ENCODE assay signal across 8 cellular contexts in genomic region chrX:54530358-54530900, GRCh38. TPM values are rescaled to one million over a fixed set of nuclear protein-coding genes. Genes with fewer than 3 reads are reported as not detected.
DNase-seq lines count a peak whose midpoint lies in the region; ATAC-seq and TF ChIP-seq lines count a peak whose summit lies in the region.

No MANE protein-coding gene starts in this region.

- peak overlapping the region; percentile 74 for H4K12ac ChIP-seq in trophoblast cell (ENCODE audit: low read depth, low read length)

- peaks cover 10% of the 10 kb centered on the region for H3K79me2 ChIP-seq in trophoblast cell (ENCODE audit: control insufficient read depth, insufficient read depth, low read length, poor library complexity)

- H3K4me2 ChIP-seq in trophoblast cell (ENCODE audit: low read length): peak overlapping the region; percentile 69

- ATAC-seq in HG03025 (IDR thresholded peaks at IDR 0.05; ENCODE audit: low FRiP score, unreplicated experiment): peak; percentile 11

- H2AK5ac ChIP-seq in trophoblast cell (ENCODE audit: low read length): no peak overlapping the region

- peaks cover 11% of the 10 kb centered on the region for H3K79me1 ChIP-seq in trophoblast cell (ENCODE audit: low read length)

- peak overlapping the region; percentile 60 for H3K4ac ChIP-seq in trophoblast cell (ENCODE audit: low read depth, low read length)

- no CpG with 5 or more reads among the region's 21 CpGs for WGBS in trophoblast cell (ENCODE audit: extremely low coverage, insufficient coverage, insufficient read length)

- H3K9ac ChIP-seq in trophoblast cell (ENCODE audit: low read length): peak overlapping the region; percentile 92

- peak overlapping the region; percentile 54 for H3K18ac ChIP-seq in trophoblast cell (ENCODE audit: low read length)

- no peaks in the 10 kb centered on the region for H3K9me3 ChIP-seq in trophoblast cell (ENCODE audit: insufficient read depth, low read depth, low read length)

- H4K91ac ChIP-seq in trophoblast cell (ENCODE audit: low read depth, low read length): peak overlapping the region; percentile 49

- H3K4me3 ChIP-seq in fibroblast of the aortic adventitia (ENCODE audit: low read depth, low read length) (peak overlapping the region; percentile 86), trophoblast cell (ENCODE audit: low read depth, low read length) (peak overlapping the region; percentile 94)

- H2BK12ac ChIP-seq in trophoblast cell (ENCODE audit: low read length): no peak overlapping the region

- H3K36me3 ChIP-seq in trophoblast cell (ENCODE audit: control insufficient read depth in 1 of 2, insufficient read depth in 2 of 2, low read length in 2 of 2): peaks cover 2 to 7% of the 10 kb centered on the region in 2 experiments

- H2BK5ac ChIP-seq in trophoblast cell (ENCODE audit: low read depth, low read length, poor library complexity): no peak overlapping the region

- H3K27ac ChIP-seq in trophoblast cell (ENCODE audit: low read depth, low read length): peak overlapping the region; percentile 74

- H3K4me1 ChIP-seq in trophoblast cell (ENCODE audit: control insufficient read depth in 1 of 2, insufficient read depth in 2 of 2, low read length in 2 of 2): peaks cover 3 to 4% of the 10 kb centered on the region in 2 experiments

- H2BK120ac ChIP-seq in trophoblast cell (ENCODE audit: insufficient read depth, low read length, poor library complexity): no peak overlapping the region

- peak overlapping the region; percentile 72 for H3K23ac ChIP-seq in trophoblast cell (ENCODE audit: low read length)

- H2AFZ ChIP-seq in trophoblast cell (ENCODE audit: insufficient read depth, low read length, poor library complexity): peak overlapping the region; percentile 56

- TF ChIP-seq CTCF in fibroblast of the aortic adventitia (IDR thresholded peaks at IDR 0.05; ENCODE audit: insufficient read depth, low read length): no peak

- H3K27me3 ChIP-seq in trophoblast cell (ENCODE audit: insufficient read depth, low read length): no peaks in the 10 kb centered on the region

- peak; percentile 6 for DNase-seq in activated CD4-positive, alpha-beta T cell treated with anti-CD3 and anti-CD28 coated beads for 48 hours
- DNase-seq in activated CD4-positive, alpha-beta T cell treated with anti-CD3 and anti-CD28 coated beads for 1 hour: no peak
- peak; percentile 27 for DNase-seq in UCSD-AML1 (lab: John Stamatoyannopoulos, UW; ENCODE audit: unreplicated experiment)
- no peak for DNase-seq in fibroblast of the aortic adventitia (ENCODE audit: low read depth)
- DNase-seq in trophoblast cell: peak in 1 of 2 donors; percentile 21
- no peak for DNase-seq in cerebellar nuclear complex (lab: John Stamatoyannopoulos, UW)
- no peak for DNase-seq in NCI-H2029 treated with DMSO at 0.1 percent for 48 hours (lab: John Stamatoyannopoulos, UW)

- H4K8ac ChIP-seq in trophoblast cell (ENCODE audit: low read depth, low read length): peak overlapping the region; percentile 86

- peak overlapping the region; percentile 89 for H3K14ac ChIP-seq in trophoblast cell (ENCODE audit: low read length)

RNA-seq across cellular contexts. Expression of gene GNL3L, which starts 0.4 kb away (rescaled TPM):
- total RNA-seq in fibroblast of the aortic adventitia (ENCODE audit: low replicate concordance): 27.1 and 46.3 TPM in 2 replicates
- polyA plus RNA-seq in trophoblast cell (2013): 15.0 and 17.0 TPM in 2 replicates

RNA-seq across cellular contexts. Expression of gene FGD1, which starts 34.4 kb away (rescaled TPM):
- 11.1 and 11.9 TPM in 2 replicates for total RNA-seq in fibroblast of the aortic adventitia (ENCODE audit: low replicate concordance)
- 14.1 and 15.3 TPM in 2 replicates for polyA plus RNA-seq in trophoblast cell (2013)

Comparison
In these comparisons a context has a peak if more than half of its experiments do, and no peak if none do; other contexts are left out.
1. DNase-seq: peak in activated CD4-positive, alpha-beta T cell treated with anti-CD3 and anti-CD28 coated beads for 48 hours (single experiment) and UCSD-AML1 (single experiment); none in activated CD4-positive, alpha-beta T cell treated with anti-CD3 and anti-CD28 coated beads for 1 hour (single experiment), fibroblast of the aortic adventitia (single experiment), cerebellar nuclear complex (0 of 2) and NCI-H2029 treated with DMSO at 0.1 percent for 48 hours (single experiment).